In genomic region chrX:135975421-135975820, GRCh38 we compare ENCODE assay signal across 21 cellular contexts.
"Had no signal": no experiment of that assay in that cellular context is flagged by ENCODE, and none has a peak within 500 bp of the region (broad histone marks: within the 10 kb centered on the region; RNA-seq: fewer than 3 reads in every experiment).

No MANE protein-coding gene starts in this region.

- H3K27me3 Mint-ChIP-seq: activated B cell treated with CpG ODN at 0.5 μM for 24 hours; activated CD4-positive, alpha-beta memory T cell treated with anti-CD3 and anti-CD28 coated beads for 36 hours; activated naive CD8-positive, alpha-beta T cell; T-helper 17 cell had no signal

- ATAC-seq: activated T-cell treated with anti-CD3 and anti-CD28 coated beads, Interleukin-2, amount 50 U/mL, for 4 hours; PC-3; T-helper 17 cell had no signal

- H3K9me3 Mint-ChIP-seq: activated B cell treated with CpG ODN at 0.5 μM for 24 hours; activated CD4-positive, alpha-beta memory T cell treated with anti-CD3 and anti-CD28 coated beads for 36 hours; activated CD4-positive, alpha-beta T cell treated with anti-CD3 and anti-CD28 coated beads, Interleukin-2, amount 10 ng/mL, durations not matched to agents 24 days and 14 days; activated naive CD4-positive, alpha-beta T cell treated with anti-CD3 and anti-CD28 coated beads for 36 hours; activated T-cell treated with anti-CD3 and anti-CD28 coated beads, Interleukin-2, amount 50 U/mL, for 4 hours had no signal

- H3K9ac ChIP-seq: KMS-11 had no signal

- H3K36me3 Mint-ChIP-seq: activated CD4-positive, alpha-beta memory T cell treated with anti-CD3 and anti-CD28 coated beads for 36 hours; activated naive CD8-positive, alpha-beta T cell had no signal

- DNase-seq: activated B cell treated with CpG ODN at 0.5 μM for 24 hours; activated CD4-positive, alpha-beta memory T cell treated with anti-CD3 and anti-CD28 coated beads for 36 hours; activated CD4-positive, alpha-beta T cell treated with anti-CD3 and anti-CD28 coated beads for 1 hour; activated CD4-positive, alpha-beta T cell treated with anti-CD3 and anti-CD28 coated beads, Interleukin-2, amount 10 ng/mL, durations not matched to agents 24 days and 14 days; activated CD8-positive, alpha-beta memory T cell treated with anti-CD3 and anti-CD28 coated beads for 24 hours; activated gamma-delta T cell; activated naive CD4-positive, alpha-beta T cell treated with anti-CD3 and anti-CD28 coated beads for 36 hours; activated T-cell treated with anti-CD3 and anti-CD28 coated beads, Interleukin-2, amount 50 U/mL, for 4 hours; NCI-H1092; NCI-H1417; NCI-H1930; NCI-H2171 treated with DMSO at 0.1 percent for 48 hours; NCI-H226; NCI-H526; NCI-H774; PC-3; SHP77 treated with DMSO at 0.1 percent for 48 hours; T-helper 17 cell; T-helper 9 cell had no signal

- H3K27ac Mint-ChIP-seq: activated B cell treated with CpG ODN at 0.5 μM for 24 hours; activated CD4-positive, alpha-beta memory T cell treated with anti-CD3 and anti-CD28 coated beads for 36 hours; activated CD4-positive, alpha-beta T cell treated with anti-CD3 and anti-CD28 coated beads, Interleukin-2, amount 10 ng/mL, durations not matched to agents 24 days and 14 days; activated naive CD4-positive, alpha-beta T cell treated with anti-CD3 and anti-CD28 coated beads for 36 hours; activated naive CD8-positive, alpha-beta T cell; T-helper 17 cell had no signal

- H3K27ac ChIP-seq: KMS-11 had no signal
